8 cellular contexts compared by ENCODE assay signal in the genomic region with DNA sequence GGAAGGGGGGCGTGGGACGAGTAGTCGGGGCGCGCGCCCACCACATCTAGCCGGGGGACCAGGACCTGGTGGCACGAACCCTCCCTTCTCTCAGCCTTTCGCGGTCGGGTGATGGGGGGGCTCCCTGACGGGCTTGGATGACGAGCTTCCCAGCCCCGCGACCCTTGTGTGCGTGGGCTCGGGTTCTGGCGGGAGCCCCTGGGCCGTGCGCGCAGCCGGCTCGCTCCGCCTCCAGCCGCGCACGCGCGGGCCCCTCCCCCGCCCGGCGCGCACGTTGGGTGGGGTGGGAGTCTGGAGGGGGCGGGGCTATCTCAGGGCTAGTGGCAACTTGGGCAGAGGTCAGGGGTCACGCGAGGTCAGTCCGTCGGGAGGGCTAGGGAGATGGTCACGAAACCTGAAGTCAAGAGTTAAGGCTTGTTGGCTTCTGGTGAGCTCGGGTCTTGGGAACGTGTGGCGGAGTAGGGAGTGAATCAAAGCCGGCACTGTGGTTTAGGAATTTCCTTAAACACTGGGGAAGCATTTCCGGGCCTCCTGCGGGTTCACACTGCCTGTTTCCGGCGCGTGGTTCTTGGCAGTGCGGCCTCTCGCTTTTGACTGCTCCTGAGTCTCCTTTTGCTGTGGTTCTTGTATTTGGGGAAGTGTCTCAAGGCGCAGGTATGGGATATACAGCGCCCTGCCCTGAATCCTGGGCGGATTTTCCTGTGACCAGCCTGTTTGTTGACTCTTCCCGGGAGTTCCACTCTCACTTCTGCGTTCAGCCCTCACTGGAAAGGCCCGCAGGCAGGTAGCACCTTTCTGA. TPM values are rescaled to one million over a fixed set of nuclear protein-coding genes. Genes with fewer than 3 reads are reported as not detected.
DNase-seq lines count a peak whose midpoint lies in the region; ATAC-seq and TF ChIP-seq lines count a peak whose summit lies in the region.

TSS of gene SRCAP (plus strand) at position 356 of the 799 bp plus-strand sequence. CDS start 1,654 bp downstream, outside the sequence.

- intact Hi-C loops in Caco-2 (cut with micrococcal nuclease; ENCODE audit: unreplicated experiment) = loop anchor here (1.0 to 5.0 kb wide), 3 partner anchors 41 to 172 kb away; partner anchors contain the start of genes FBRS and ZNF768

- H3K4me1 Mint-ChIP-seq in Caco-2 (ENCODE audit: low read depth, unreplicated experiment) = no peaks in the 10 kb centered on the region

- H3K27ac Mint-ChIP-seq in Caco-2 (ENCODE audit: unreplicated experiment) = peak within 1 kb of the TSS; percentile 98

- peak within 1 kb of the TSS; percentile 92 for H3K27ac ChIP-seq in OCI-LY3 (ENCODE audit: low read length)

- peaks cover 37% of the 10 kb centered on the region for H3K79me2 ChIP-seq in OCI-LY3 (ENCODE audit: low read length)

- H2AFZ ChIP-seq in OCI-LY3 (ENCODE audit: low read depth, low read length) = peak within 1 kb of the TSS; percentile 65; the same call in 1 of the 2 replicates

- peak; percentile 32 for ATAC-seq in GM21381 (IDR thresholded peaks at IDR 0.05; ENCODE audit: unreplicated experiment)

- peak within 1 kb of the TSS; percentile 100 for H3K9ac ChIP-seq in OCI-LY3 (ENCODE audit: low read length)

- H4K20me1 ChIP-seq in OCI-LY3 (ENCODE audit: insufficient read depth, low read length) = peaks cover 13% of the 10 kb centered on the region

- CTCF ChIA-PET in Caco-2 (lab: Charles Lee) = no interaction called here

- H3K36me3 ChIP-seq in Caco-2 (ENCODE audit: control insufficient read depth, insufficient read depth, low read length) (peaks cover 3% of the 10 kb centered on the region), OCI-LY3 (replicated peaks; ENCODE audit: low read depth, low read length) (peaks cover 26% of the 10 kb centered on the region)

- no peak for TF ChIP-seq CTCF in Caco-2 (IDR thresholded peaks at IDR 0.05; ENCODE audit: insufficient read depth in 1 of 2, low read depth in 1 of 2, low read length in 1 of 2, severe bottlenecking in 1 of 2, unreplicated experiment in 1 of 2)
- no peak for TF ChIP-seq CTCF in OCI-LY3 (IDR thresholded peaks at IDR 0.05; ENCODE audit: low read depth, low read length)

- peak within 1 kb of the TSS; percentile 99 for H3K4me3 ChIP-seq in Caco-2 (ENCODE audit: low read depth, low read length)
- H3K4me3 ChIP-seq in OCI-LY3 (ENCODE audit: low read length) = peak within 1 kb of the TSS; percentile 94

- H3K36me3 Mint-ChIP-seq in Caco-2 (ENCODE audit: insufficient read depth, unreplicated experiment) = peaks cover 63% of the 10 kb centered on the region

- no peaks in the 10 kb centered on the region for H3K27me3 Mint-ChIP-seq in Caco-2 (ENCODE audit: insufficient read depth, unreplicated experiment)

- H3K4me1 ChIP-seq in Caco-2 (peaks cover 7% of the 10 kb centered on the region; the same call in 1 of the 2 replicates), OCI-LY3 (ENCODE audit: low read length) (peaks cover 13% of the 10 kb centered on the region)

- POLR2A ChIA-PET in Caco-2 (lab: Charles Lee) = interaction anchor here (0.6 kb wide), 2 partner anchors 25 to 492 kb away, joined by 3 read pairs; no protein-coding TSS in a partner anchor

- DNase-seq in Caco-2 = peak; percentile 90 to 92
- DNase-seq in HUDEP-2 (lab: John Stamatoyannopoulos, UW; ENCODE audit: unreplicated experiment in 76 of 76) = peak in 69 of 76 experiments; percentile 31 to 93 (median 78)
- DNase-seq in activated T-cell treated with anti-CD3 and anti-CD28 coated beads for 24 hours (ENCODE audit: low read depth) = peak; percentile 80
- DNase-seq in epidermal melanocyte (ENCODE audit: insufficient read length, low spot score) = peak; percentile 82
- DNase-seq in middle frontal gyrus (ENCODE audit: extremely low spot score, low spot score) = peak; percentile 50
- peak; percentile 82 to 84 for DNase-seq in stimulated activated CD8-positive, alpha-beta memory T cell treated with anti-CD3 and anti-CD28 coated beads, Interleukin-15, amount 100 ng/mL, for 48 hours (ENCODE audit: low read depth in 2 of 2)

- H3K9me3 ChIP-seq in Caco-2 (no peaks in the 10 kb centered on the region), OCI-LY3 (ENCODE audit: insufficient read depth, low read length) (no peaks in the 10 kb centered on the region)

- H3K4me2 ChIP-seq in OCI-LY3 (ENCODE audit: low read length) = peak within 1 kb of the TSS; percentile 68

- H3K27me3 ChIP-seq in Caco-2 (replicated peaks; ENCODE audit: control insufficient read depth, insufficient read depth, low read length) (no peaks in the 10 kb centered on the region), OCI-LY3 (ENCODE audit: low read depth, low read length) (no peaks in the 10 kb centered on the region)

- H3K9me3 Mint-ChIP-seq in Caco-2 (ENCODE audit: unreplicated experiment) = no peaks in the 10 kb centered on the region

- peak within 1 kb of the TSS; percentile 95 for H3K4me3 Mint-ChIP-seq in Caco-2 (ENCODE audit: unreplicated experiment)

- BruUV-seq in Caco-2 (replicated peaks; lab: Mats Ljungman, UMichigan) = TSS peak; percentile 51

RNA-seq across cellular contexts. Expression of gene SRCAP, which starts in this region (rescaled TPM):
- total RNA-seq in Caco-2 (2022) = 56.1 and 57.4 TPM in 2 replicates

Comparison
In these comparisons a context has a peak if more than half of its experiments do, and no peak if none do; other contexts are left out.
1. Peak in every context shown above with its lines: DNase-seq, ATAC-seq, H3K4me3 ChIP-seq and H3K27ac ChIP-seq.